8 cellular contexts compared by ENCODE assay signal in genomic region chr1:25245809-25246599, GRCh38. TPM values are rescaled to one million over a fixed set of nuclear protein-coding genes. Genes with fewer than 3 reads are reported as not detected.
DNase-seq lines count a peak whose midpoint lies in the region; ATAC-seq, FAIRE-seq and TF ChIP-seq lines count a peak whose summit lies in the region.

No MANE protein-coding gene starts in this region.

- H2AFZ ChIP-seq in Karpas-422 (ENCODE audit: low read length) (no peak overlapping the region), astrocyte (ENCODE audit: low read depth, low read length) (no peak overlapping the region)

- H3K27me3 Mint-ChIP-seq in astrocyte (ENCODE audit: low read depth, unreplicated experiment) = no peaks in the 10 kb centered on the region

- H3K4me1 ChIP-seq in Karpas-422 (ENCODE audit: low read length) (peaks cover 59% of the 10 kb centered on the region), astrocyte (ENCODE audit: insufficient read depth, low read length) (peaks cover 16% of the 10 kb centered on the region), stomach smooth muscle (ENCODE audit: control insufficient read depth, insufficient read depth, low read length) (peaks cover 16% of the 10 kb centered on the region)

- H3K27me3 ChIP-seq in Karpas-422 (ENCODE audit: low read length) (no peaks in the 10 kb centered on the region), astrocyte (ENCODE audit: insufficient read depth, low read length) (no peaks in the 10 kb centered on the region), stomach smooth muscle (ENCODE audit: control insufficient read depth in 1 of 2, insufficient read depth in 2 of 2, low read length in 2 of 2) (no peaks in the 10 kb centered on the region)

- H3K36me3 Mint-ChIP-seq in astrocyte (ENCODE audit: low read depth, unreplicated experiment) = peaks cover 23% of the 10 kb centered on the region

- H3K27ac Mint-ChIP-seq in astrocyte (ENCODE audit: unreplicated experiment) = peak overlapping the region; percentile 96

- peak overlapping the region; percentile 100 for H3K4me3 ChIP-seq in Karpas-422 (ENCODE audit: low read length)
- peak overlapping the region; percentile 100 for H3K4me3 ChIP-seq in astrocyte (ENCODE audit: insufficient read depth, low read depth, low read length)
- H3K4me3 ChIP-seq in stomach smooth muscle (ENCODE audit: low read length in 2 of 2) = peak overlapping the region; percentile 90 to 99

- H3K79me2 ChIP-seq in Karpas-422 (ENCODE audit: low read length) (peaks cover 36% of the 10 kb centered on the region), astrocyte (ENCODE audit: insufficient read depth, low read length) (peaks cover 54% of the 10 kb centered on the region)

- H3K4me3 Mint-ChIP-seq in astrocyte (ENCODE audit: unreplicated experiment) = peak overlapping the region; percentile 99

- no peaks in the 10 kb centered on the region for H3K9me3 Mint-ChIP-seq in astrocyte (ENCODE audit: unreplicated experiment)

- H3K9ac ChIP-seq in Karpas-422 (ENCODE audit: low read length) (peak overlapping the region; percentile 100), astrocyte (ENCODE audit: low read length) (peak overlapping the region; percentile 100), stomach smooth muscle (ENCODE audit: low read length in 2 of 2) (peak overlapping the region; percentile 99 to 100)

- H3K9me3 ChIP-seq in Karpas-422 (ENCODE audit: low read length) (no peaks in the 10 kb centered on the region), astrocyte (ENCODE audit: insufficient read depth, low read depth, low read length) (no peaks in the 10 kb centered on the region), stomach smooth muscle (ENCODE audit: control insufficient read depth in 2 of 2, low read length in 2 of 2) (no peaks in the 10 kb centered on the region)

- H3K4me1 Mint-ChIP-seq in astrocyte (ENCODE audit: low read depth, unreplicated experiment) = peaks cover 19% of the 10 kb centered on the region

- no peak for TF ChIP-seq CTCF in astrocyte (IDR thresholded peaks at IDR 0.05; ENCODE audit: insufficient read depth, low read depth, low read length)

- H3K27ac ChIP-seq in Karpas-422 (ENCODE audit: low read length) (peak overlapping the region; percentile 91), astrocyte (ENCODE audit: low read depth, low read length) (peak overlapping the region; percentile 98), stomach smooth muscle (ENCODE audit: low read length) (peak overlapping the region; percentile 98)

- peak overlapping the region; percentile 95 for H3K4me2 ChIP-seq in Karpas-422 (ENCODE audit: low read depth, low read length, poor library complexity, severe bottlenecking)
- H3K4me2 ChIP-seq in astrocyte (ENCODE audit: low read length) = peak overlapping the region; percentile 99

- H3K36me3 ChIP-seq in Karpas-422 (ENCODE audit: insufficient read depth, low read length) (peaks cover 49% of the 10 kb centered on the region), astrocyte (ENCODE audit: insufficient read depth, low read length) (peaks cover 36% of the 10 kb centered on the region), stomach smooth muscle (ENCODE audit: control insufficient read depth in 2 of 2, insufficient read depth in 2 of 2, low read length in 2 of 2) (peaks cover 8 to 32% of the 10 kb centered on the region in 2 donors)

- FAIRE-seq in G401.6 (lab: Jason Lieb, UNC) (peak; percentile 67), astrocyte (lab: Jason Lieb, UNC) (no peak)

- H4K20me1 ChIP-seq in Karpas-422 (ENCODE audit: insufficient read depth, low read depth, low read length) (peaks cover 23% of the 10 kb centered on the region), astrocyte (ENCODE audit: insufficient read depth, low read length) (peaks cover 50% of the 10 kb centered on the region)

- ATAC-seq in HG03280 (IDR thresholded peaks at IDR 0.05; ENCODE audit: unreplicated experiment) = no peak

- no peaks in the 10 kb centered on the region for H3K9me2 ChIP-seq in Karpas-422 (replicated peaks; ENCODE audit: insufficient read depth, low read length)

- DNase-seq in Karpas-422 (no peak), astrocyte (ENCODE audit: low read depth) (no peak), iris pigment epithelial cell (ENCODE audit: low read depth) (peak; percentile 56), NCI-H128 (lab: John Stamatoyannopoulos, UW; ENCODE audit: unreplicated experiment) (no peak), midbrain (lab: John Stamatoyannopoulos, UW) (no peak)

RNA-seq across cellular contexts. Expression of gene RSRP1, which starts 1.2 kb away (rescaled TPM):
- 151 and 155 TPM in 2 replicates for total RNA-seq in Karpas-422 (2014; rRNA removed; shearing (Covaris generic); ENCODE audit: low replicate concordance)
- total RNA-seq in astrocyte = 78.0 and 88.3 TPM in 2 replicates

RNA-seq across cellular contexts. Expression of gene SYF2, which starts 13.7 kb away (rescaled TPM):
- total RNA-seq in Karpas-422 (2014; rRNA removed; shearing (Covaris generic); ENCODE audit: low replicate concordance) = 57.4 and 62.6 TPM in 2 replicates
- 28.5 and 29.1 TPM in 2 replicates for total RNA-seq in astrocyte

RNA-seq across cellular contexts. Expression of gene RHD, which starts 26.3 kb away (rescaled TPM):
- 0.26 TPM in 1 of 2 replicates, not detected in the other for total RNA-seq in Karpas-422 (2014; rRNA removed; shearing (Covaris generic); ENCODE audit: low replicate concordance)
- total RNA-seq in astrocyte = not detected in 2 replicates
